ENCODE assay signal across 8 cellular contexts in the genomic region with DNA sequence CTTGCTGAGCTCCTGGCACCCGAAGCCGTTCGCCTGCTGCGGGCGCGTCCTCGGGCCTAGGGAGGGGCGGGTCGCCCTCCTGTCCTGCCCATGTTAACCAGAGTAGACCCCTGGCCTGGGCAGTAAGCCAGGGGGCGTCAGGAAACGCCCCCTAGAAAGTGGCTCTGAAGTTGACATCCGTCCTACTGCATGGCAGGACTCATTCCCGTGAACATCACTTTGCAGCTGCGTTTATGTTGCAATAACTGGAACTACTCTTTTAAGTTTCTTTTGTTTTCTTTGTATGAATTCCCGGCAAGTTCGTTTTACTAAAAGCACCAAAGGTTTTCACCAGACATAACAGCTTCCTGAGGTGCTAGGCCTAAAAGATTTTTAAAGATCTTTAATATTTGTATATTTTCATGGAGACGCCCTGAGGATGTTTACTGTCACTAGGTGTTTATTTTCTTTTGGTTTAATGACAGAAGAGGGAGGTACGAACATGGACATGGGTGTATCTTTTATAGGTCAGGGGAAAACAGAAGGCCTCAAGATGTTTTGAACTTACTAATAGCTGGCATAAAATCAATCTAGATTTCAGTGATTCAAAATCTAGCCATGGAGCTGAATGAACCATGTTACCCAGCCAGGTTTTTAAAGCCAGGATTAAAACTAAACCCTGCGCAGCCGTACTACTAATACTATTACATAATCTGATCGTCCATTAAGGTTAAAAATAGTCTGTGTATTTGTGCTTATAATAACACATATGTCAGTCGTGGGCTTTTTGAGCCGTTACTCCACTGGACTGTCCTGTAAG. TPM values are rescaled to one million over a fixed set of nuclear protein-coding genes. Genes with fewer than 3 reads are reported as not detected.
DNase-seq lines count a peak whose midpoint lies in the region; ATAC-seq and TF ChIP-seq lines count a peak whose summit lies in the region.

No MANE protein-coding gene starts in this region.

- ATAC-seq in GM21619 (IDR thresholded peaks at IDR 0.05; ENCODE audit: unreplicated experiment): peak; percentile 7
- peak in 1 of 2 donors; percentile 54 for ATAC-seq in upper lobe of left lung (ENCODE audit: low FRiP score in 2 of 2)

- no peak for DNase-seq in AG04449 (ENCODE audit: low read depth, low spot score)
- DNase-seq in medulla oblongata (ENCODE audit: extremely low spot score): peak; percentile 35
- DNase-seq in upper lobe of left lung: no peak
- no peak for DNase-seq in NCI-H187 treated with DMSO at 0.1 percent for 48 hours (lab: John Stamatoyannopoulos, UW)
- no peak for DNase-seq in iPS-NIHi11 (ENCODE audit: low spot score)

- TF ChIP-seq CTCF in AG04449 (IDR thresholded peaks at IDR 0.05; ENCODE audit: insufficient read depth, low read length, missing control alignments) (no peak), OCI-LY3 (IDR thresholded peaks at IDR 0.05; ENCODE audit: low read depth, low read length) (no peak; the same call in 1 of the 2 replicates), upper lobe of left lung (IDR thresholded peaks at IDR 0.05) (no peak)

- H3K79me2 ChIP-seq in OCI-LY3 (ENCODE audit: low read length): peaks cover 48% of the 10 kb centered on the region

- H3K4me3 ChIP-seq in AG04449 (ENCODE audit: low read depth, low read length) (peak overlapping the region; percentile 87), OCI-LY3 (ENCODE audit: low read length) (peak overlapping the region; percentile 79), upper lobe of left lung (peak overlapping the region; percentile 73 to 95 (median 86))

- WGBS in upper lobe of left lung, 2 donors: 3% methylated on average over 20 to 23 of the region's 23 CpGs

- peaks cover 11% of the 10 kb centered on the region for H3K36me3 Mint-ChIP-seq in dendritic cell treated with granulocyte-macrophage colony-stimulating factor and Interleukin-4, amounts not matched to agents 40 ng/mL and 50 ng/mL, for 4 days (ENCODE audit: low read depth)

- peaks cover 7% of the 10 kb centered on the region for H4K20me1 ChIP-seq in OCI-LY3 (ENCODE audit: insufficient read depth, low read length)

- H3K9me3 ChIP-seq in OCI-LY3 (ENCODE audit: insufficient read depth, low read length) (no peaks in the 10 kb centered on the region), upper lobe of left lung (no peaks in the 10 kb centered on the region)

- POLR2A ChIA-PET in AG04449 (lab: Yijun Ruan, JAX): interaction anchor here (0.8 to 0.9 kb wide), 3 partner anchors 9 to 20 kb away, joined by 3 to 4 read pairs (median 3); a partner anchor contains a TSS

- peak overlapping the region; percentile 86 for H3K4me3 Mint-ChIP-seq in dendritic cell treated with granulocyte-macrophage colony-stimulating factor and Interleukin-4, amounts not matched to agents 40 ng/mL and 50 ng/mL, for 4 days

- H3K4me2 ChIP-seq in OCI-LY3 (ENCODE audit: low read length): peak overlapping the region; percentile 76

- no peak for TF ChIP-seq POLR2A in upper lobe of left lung (IDR thresholded peaks at IDR 0.05)

- no peaks in the 10 kb centered on the region for H3K9me3 Mint-ChIP-seq in dendritic cell treated with granulocyte-macrophage colony-stimulating factor and Interleukin-4, amounts not matched to agents 40 ng/mL and 50 ng/mL, for 4 days

- CTCF ChIA-PET in AG04449 (lab: Yijun Ruan, JAX): interaction anchor here (0.7 to 1.2 kb wide), 2 partner anchors 9 to 21 kb away, joined by 3 read pairs; no protein-coding TSS in a partner anchor

- peak overlapping the region; percentile 81 for H3K27ac ChIP-seq in OCI-LY3 (ENCODE audit: low read length)
- H3K27ac ChIP-seq in upper lobe of left lung: peak overlapping the region; percentile 91 to 97 (median 94)

- peak overlapping the region; percentile 93 for H3K9ac ChIP-seq in OCI-LY3 (ENCODE audit: low read length)

- H3K27me3 ChIP-seq in OCI-LY3 (ENCODE audit: low read depth, low read length) (no peaks in the 10 kb centered on the region), upper lobe of left lung (no peaks in the 10 kb centered on the region)

- peaks cover 31% of the 10 kb centered on the region for H3K4me1 Mint-ChIP-seq in dendritic cell treated with granulocyte-macrophage colony-stimulating factor and Interleukin-4, amounts not matched to agents 40 ng/mL and 50 ng/mL, for 4 days (ENCODE audit: low read depth)

- H3K36me3 ChIP-seq in OCI-LY3 (replicated peaks; ENCODE audit: low read depth, low read length) (no peaks in the 10 kb centered on the region), upper lobe of left lung (peaks cover 0 to 7% (median 0%) of the 10 kb centered on the region in 4 donors)

- H3K4me1 ChIP-seq in OCI-LY3 (ENCODE audit: low read length) (peaks cover 23% of the 10 kb centered on the region), upper lobe of left lung (peaks cover 9 to 28% (median 12%) of the 10 kb centered on the region in 4 donors)

- H3K27ac Mint-ChIP-seq in dendritic cell treated with granulocyte-macrophage colony-stimulating factor and Interleukin-4, amounts not matched to agents 40 ng/mL and 50 ng/mL, for 4 days: peak overlapping the region; percentile 99

- intact Hi-C loops in dendritic cell treated with granulocyte-macrophage colony-stimulating factor and Interleukin-4, amounts not matched to agents 40 ng/mL and 50 ng/mL, for 4 days (cut with micrococcal nuclease): loop anchor here (2.0 to 5.0 kb wide), 2 partner anchors 21 to 320 kb away; a partner anchor contains a TSS

- no peak for TF ChIP-seq EP300 in upper lobe of left lung (IDR thresholded peaks at IDR 0.05)

- H3K27me3 Mint-ChIP-seq in dendritic cell treated with granulocyte-macrophage colony-stimulating factor and Interleukin-4, amounts not matched to agents 40 ng/mL and 50 ng/mL, for 4 days: no peaks in the 10 kb centered on the region

- peak overlapping the region; percentile 69; the same call in 1 of the 2 replicates for H2AFZ ChIP-seq in OCI-LY3 (ENCODE audit: low read depth, low read length)

RNA-seq across cellular contexts. Expression of a gene that starts 1.0 kb away (rescaled TPM):
- 10 to 100 TPM in 1 of 6 donors, 1 to 10 TPM in 5; 2.7 to 10.8 (median 6.7) TPM for total RNA-seq in upper lobe of left lung

RNA-seq across cellular contexts. Expression of a gene that starts 20.5 kb away (rescaled TPM):
- 10 to 100 TPM in 5 of 6 donors, 1 to 10 TPM in 1; 7.8 to 25.6 (median 16.0) TPM for total RNA-seq in upper lobe of left lung
